In the genomic region with DNA sequence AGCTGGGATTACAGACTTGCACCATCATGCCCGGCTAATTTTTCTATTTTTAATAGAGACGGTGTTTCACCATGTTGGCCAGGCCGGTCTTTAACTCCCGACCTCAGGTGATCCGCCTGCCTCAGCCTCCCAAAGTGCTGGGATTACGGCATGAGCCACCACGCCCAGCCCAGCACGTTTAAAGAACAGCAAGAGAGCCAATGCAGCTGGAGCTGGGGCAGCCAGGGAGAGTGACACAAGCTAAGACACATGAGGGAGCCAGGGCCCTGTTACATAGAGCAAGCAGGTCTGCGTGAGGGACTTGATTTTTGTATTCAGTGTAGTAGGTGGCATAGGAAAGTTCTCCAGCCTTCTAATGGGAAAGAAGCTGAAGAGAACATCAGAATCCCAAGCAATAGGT, we compare ENCODE assay signal across 21 cellular contexts. TPM values are rescaled to one million over a fixed set of nuclear protein-coding genes. Genes with fewer than 3 reads are reported as not detected.
"Had no signal": no experiment of that assay in that cellular context is flagged by ENCODE, and none has a peak within 500 bp of the region (broad histone marks: within the 10 kb centered on the region; RNA-seq: fewer than 3 reads in every experiment).

No MANE protein-coding gene starts in this region.

- H3K4me2 ChIP-seq: SK-N-SH had no signal

- H3K36me3 ChIP-seq: MG63 had no signal

- H3K9me2 ChIP-seq: SK-N-SH had no signal

- H3K4me3 ChIP-seq: MG63 had no signal

- H3K27ac ChIP-seq: HL-60 had no signal

- DNase-seq: KBM-7, MG63, NCI-H1092, NCI-H1105 treated with DMSO at 0.1 percent for 48 hours, NCI-H1417 treated with DMSO at 0.1 percent for 48 hours, NCI-H146, NCI-H1694 treated with DMSO at 0.1 percent for 48 hours, NCI-H1930, NCI-H2081, NCI-H2107, NCI-H2227 treated with DMSO at 0.1 percent for 48 hours, NCI-H524, NCI-H69, NCI-H774, RPMI8226, SHP77, SK-N-SH had no signal

RNA-seq across cellular contexts. Expression of gene WNT9B, which starts 49.9 kb away (rescaled TPM):
- total RNA-seq: LHCN-M2, NCI-H460, SK-MEL-5 had no signal
- polyA plus RNA-seq: SK-N-SH had no signal
